ENCODE assay signal across 25 cellular contexts in genomic region chr11:127199306-127199801, GRCh38.
"Had no signal": no experiment of that assay in that cellular context is flagged by ENCODE, and none has a peak within 500 bp of the region (broad histone marks: within the 10 kb centered on the region; RNA-seq: fewer than 3 reads in every experiment).

No MANE protein-coding gene starts in this region.

- H3K4me3 ChIP-seq: body of pancreas, coronary artery, dorsolateral prefrontal cortex, right atrium auricular region, stomach, thyroid gland, upper lobe of left lung, vagina had no signal

- H3K36me3 Mint-ChIP-seq: activated naive CD4-positive, alpha-beta T cell treated with anti-CD3 and anti-CD28 coated beads, Interleukin-2, amount 50 U/mL, for 72 hours; memory B cell; natural killer cell; stimulated activated naive B cell treated with anti-CD40 and anti-IgM and Interleukin-4, amounts not matched to agents 10 μg/mL and 1 μg/mL and 100 μg/mL, for 72 hours; T-cell had no signal

- H3K27me3 Mint-ChIP-seq: activated B cell treated with CpG ODN at 0.5 μM for 24 hours; memory B cell; stimulated activated naive B cell treated with anti-CD40 and anti-IgM and Interleukin-4, amounts not matched to agents 10 μg/mL and 1 μg/mL and 100 μg/mL, for 72 hours had no signal

- H3K9me3 ChIP-seq: body of pancreas, right atrium auricular region, thyroid gland, vagina had no signal

- DNase-seq: activated B cell treated with CpG ODN at 0.5 μM for 24 hours; activated CD4-positive, alpha-beta T cell treated with anti-CD3 and anti-CD28 coated beads, Interleukin-2, amount 50 U/mL, for 1 hour; activated CD8-positive, alpha-beta T cell treated with anti-CD3 and anti-CD28 coated beads for 36 hours; activated naive CD4-positive, alpha-beta T cell; activated T-cell treated with anti-CD3 and anti-CD28 coated beads, Interleukin-2, amount 50 U/mL, for 4 hours; body of pancreas; dorsolateral prefrontal cortex; effector memory CD4-positive, alpha-beta T cell; foreskin melanocyte; islet precursor cell; left colon; natural killer cell; stimulated activated CD4-positive, alpha-beta T cell treated with anti-CD3 and anti-CD28 coated beads, Interleukin-15, amount 100 ng/mL, for 24 hours; stimulated activated CD4-positive, alpha-beta T cell treated with anti-CD3 and anti-CD28 coated beads, Interleukin-2, amount 100 ng/mL, for 24 hours; stimulated activated naive B cell treated with anti-CD40 and anti-IgM and Interleukin-4, amounts not matched to agents 10 μg/mL and 1 μg/mL and 100 μg/mL, for 72 hours; stomach; T-cell; thyroid gland; upper lobe of left lung had no signal

- ATAC-seq: activated CD8-positive, alpha-beta T cell treated with anti-CD3 and anti-CD28 coated beads for 36 hours; activated naive CD4-positive, alpha-beta T cell treated with anti-CD3 and anti-CD28 coated beads, Interleukin-2, amount 50 U/mL, for 72 hours; activated T-cell treated with anti-CD3 and anti-CD28 coated beads, Interleukin-2, amount 50 U/mL, for 4 hours; body of pancreas; left colon; natural killer cell; stimulated activated naive B cell treated with anti-CD40 and anti-IgM and Interleukin-4, amounts not matched to agents 10 μg/mL and 1 μg/mL and 100 μg/mL, for 72 hours; T-cell had no signal

- H3K27me3 ChIP-seq: body of pancreas, right atrium auricular region, stomach, thyroid gland, upper lobe of left lung, vagina had no signal

- H3K27ac ChIP-seq: body of pancreas, coronary artery, dorsolateral prefrontal cortex, right atrium auricular region, stomach, thyroid gland, upper lobe of left lung, vagina had no signal

- H3K4me3 Mint-ChIP-seq: activated B cell treated with CpG ODN at 0.5 μM for 24 hours; activated CD8-positive, alpha-beta T cell treated with anti-CD3 and anti-CD28 coated beads for 36 hours; activated T-cell treated with anti-CD3 and anti-CD28 coated beads, Interleukin-2, amount 50 U/mL, for 4 hours; memory B cell; natural killer cell; stimulated activated naive B cell treated with anti-CD40 and anti-IgM and Interleukin-4, amounts not matched to agents 10 μg/mL and 1 μg/mL and 100 μg/mL, for 72 hours; T-cell; T-helper 2 cell treated with Interferon-gamma antibody and Interleukin-4, amounts not matched to agents 5 μg/mL and 100 μg/mL, for 36 hours had no signal

- H3K27ac Mint-ChIP-seq: activated B cell treated with CpG ODN at 0.5 μM for 24 hours; activated CD8-positive, alpha-beta T cell treated with anti-CD3 and anti-CD28 coated beads for 36 hours; activated naive CD4-positive, alpha-beta T cell treated with anti-CD3 and anti-CD28 coated beads, Interleukin-2, amount 50 U/mL, for 72 hours; memory B cell; natural killer cell; stimulated activated naive B cell treated with anti-CD40 and anti-IgM and Interleukin-4, amounts not matched to agents 10 μg/mL and 1 μg/mL and 100 μg/mL, for 72 hours; T-cell; T-helper 2 cell treated with Interferon-gamma antibody and Interleukin-4, amounts not matched to agents 5 μg/mL and 100 μg/mL, for 36 hours had no signal

- H3K4me1 ChIP-seq: body of pancreas, right atrium auricular region, stomach, thyroid gland, upper lobe of left lung, vagina had no signal

- H3K36me3 ChIP-seq: right atrium auricular region, stomach, thyroid gland, upper lobe of left lung, vagina had no signal

- H3K4me1 Mint-ChIP-seq: activated B cell treated with CpG ODN at 0.5 μM for 24 hours; memory B cell; natural killer cell; stimulated activated naive B cell treated with anti-CD40 and anti-IgM and Interleukin-4, amounts not matched to agents 10 μg/mL and 1 μg/mL and 100 μg/mL, for 72 hours; T-cell had no signal

- H3K9me3 Mint-ChIP-seq: activated T-cell treated with anti-CD3 and anti-CD28 coated beads, Interleukin-2, amount 50 U/mL, for 4 hours; T-helper 2 cell treated with Interferon-gamma antibody and Interleukin-4, amounts not matched to agents 5 μg/mL and 100 μg/mL, for 36 hours had no signal
